In the genomic region with DNA sequence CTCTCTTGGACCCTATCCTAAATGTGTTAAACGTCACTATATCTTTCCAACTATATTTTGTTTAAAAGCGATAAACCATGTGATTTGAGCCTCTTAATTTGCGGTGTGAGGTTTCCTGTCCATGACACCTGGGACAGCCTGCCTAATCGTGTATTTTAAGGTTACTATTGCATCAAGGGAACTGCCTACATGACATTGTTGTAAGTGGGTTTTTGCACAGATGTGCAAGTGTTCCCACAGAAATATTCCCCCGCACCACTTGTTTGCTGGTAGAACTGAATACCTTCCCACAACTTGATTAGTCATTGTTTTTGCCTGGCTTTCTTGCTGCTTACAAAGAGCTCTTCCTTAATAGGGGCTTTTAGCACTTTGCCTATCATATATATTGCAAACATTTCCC, we compare ENCODE assay signal across 1 cellular context.
TF ChIP-seq lines count a peak whose summit lies in the region.

No MANE protein-coding gene starts in this region.

TF ChIP-seq in IMR-90, 13 proteins besides CTCF, POLR2A, EP300 and RAD21 (continued from another document):
- no peak for TF ChIP-seq FOS (IDR thresholded peaks at IDR 0.05; ENCODE audit: low read depth, low read length)
- no peak for TF ChIP-seq CEBPB (IDR thresholded peaks at IDR 0.05; ENCODE audit: low read depth, low read length)
- no peak for TF ChIP-seq RCOR1 (IDR thresholded peaks at IDR 0.05; ENCODE audit: insufficient replicate concordance, low read length)
- no peak for TF ChIP-seq MAFK (IDR thresholded peaks at IDR 0.05; ENCODE audit: low read depth, low read length)
- no peak for TF ChIP-seq USF2 (IDR thresholded peaks at IDR 0.05; ENCODE audit: low read depth, low read length)
- TF ChIP-seq SMC3 (IDR thresholded peaks at IDR 0.05; ENCODE audit: low read depth, low read length) = no peak
- no peak for TF ChIP-seq MAZ (IDR thresholded peaks at IDR 0.05; ENCODE audit: borderline replicate concordance, low read depth, low read length)
